16 cellular contexts compared by ENCODE assay signal in genomic region chr10:3407208-3407607, GRCh38.
DNase-seq lines count a peak whose midpoint lies in the region; ATAC-seq, FAIRE-seq and TF ChIP-seq lines count a peak whose summit lies in the region.
"Had no signal": no experiment of that assay in that cellular context is flagged by ENCODE, and none has a peak within 500 bp of the region (broad histone marks: within the 10 kb centered on the region; RNA-seq: fewer than 3 reads in every experiment).

No MANE protein-coding gene starts in this region.

- no peak overlapping the region for H3K27ac Mint-ChIP-seq in astrocyte (ENCODE audit: unreplicated experiment)

- H3K79me2 ChIP-seq in astrocyte (ENCODE audit: insufficient read depth, low read length), result no peaks in the 10 kb centered on the region

- H3K4me2 ChIP-seq in astrocyte (ENCODE audit: low read length), result no peak overlapping the region

- no peak overlapping the region for H3K4me3 Mint-ChIP-seq in astrocyte (ENCODE audit: unreplicated experiment)

- DNase-seq in A172 (ENCODE audit: low spot score), result peak; percentile 57
- DNase-seq in COLO668 (lab: John Stamatoyannopoulos, UW; ENCODE audit: unreplicated experiment), result peak; percentile 59
- peak; percentile 22 for DNase-seq in astrocyte (ENCODE audit: low read depth)
- peak; percentile 51 for DNase-seq in iris pigment epithelial cell (ENCODE audit: low read depth)
- DNase-seq: DMS 273 treated with DMSO at 0.1 percent for 48 hours, GDM1, NCI-H1694, NCI-H82 had no signal

- no peak overlapping the region for H3K27ac ChIP-seq in astrocyte (ENCODE audit: low read depth, low read length)
- H3K27ac ChIP-seq: BLaER1 treated with 17β-estradiol and CSF1 and Interleukin-3, amounts not matched to agents 10 nM and 100 nM had no signal

- H3K9me3 ChIP-seq in astrocyte (ENCODE audit: insufficient read depth, low read depth, low read length), result peaks cover 5% of the 10 kb centered on the region

- H3K4me1 ChIP-seq in astrocyte (ENCODE audit: insufficient read depth, low read length), result no peaks in the 10 kb centered on the region

- no peak for FAIRE-seq in astrocyte (lab: Jason Lieb, UNC)
- FAIRE-seq: GM12892, K562 had no signal

- H4K20me1 ChIP-seq in astrocyte (ENCODE audit: insufficient read depth, low read length), result no peaks in the 10 kb centered on the region
- H4K20me1 ChIP-seq: BLaER1 treated with 17β-estradiol and CSF1 and Interleukin-3, amounts not matched to agents 10 nM and 100 nM had no signal

- peaks cover 8% of the 10 kb centered on the region for H3K27me3 Mint-ChIP-seq in astrocyte (ENCODE audit: low read depth, unreplicated experiment)

- H3K27me3 ChIP-seq in astrocyte (ENCODE audit: insufficient read depth, low read length), result peaks cover 4% of the 10 kb centered on the region
- H3K27me3 ChIP-seq: BLaER1 treated with 17β-estradiol and CSF1 and Interleukin-3, amounts not matched to agents 10 nM and 100 nM had no signal

- no peak for TF ChIP-seq CTCF in astrocyte (IDR thresholded peaks at IDR 0.05; ENCODE audit: insufficient read depth, low read depth, low read length)

- H2AFZ ChIP-seq in astrocyte (ENCODE audit: low read depth, low read length), result no peak overlapping the region

- peaks cover 3% of the 10 kb centered on the region for H3K36me3 Mint-ChIP-seq in astrocyte (ENCODE audit: low read depth, unreplicated experiment)

- no peak overlapping the region for H3K4me3 ChIP-seq in astrocyte (ENCODE audit: insufficient read depth, low read depth, low read length)
- H3K4me3 ChIP-seq: BLaER1 treated with 17β-estradiol and CSF1 and Interleukin-3, amounts not matched to agents 10 nM and 100 nM; K562 had no signal

- ATAC-seq in HG02759 (IDR thresholded peaks at IDR 0.05; ENCODE audit: unreplicated experiment) (no peak), GM21737 (IDR thresholded peaks at IDR 0.05; ENCODE audit: unreplicated experiment) (no peak), HG03135 (IDR thresholded peaks at IDR 0.05; ENCODE audit: unreplicated experiment) (no peak)
- ATAC-seq: K562, Panc1, Right ventricle myocardium inferior had no signal

- no peaks in the 10 kb centered on the region for H3K4me1 Mint-ChIP-seq in astrocyte (ENCODE audit: low read depth, unreplicated experiment)

- H3K36me3 ChIP-seq in astrocyte (ENCODE audit: insufficient read depth, low read length), result no peaks in the 10 kb centered on the region
- H3K36me3 ChIP-seq: BLaER1 treated with 17β-estradiol and CSF1 and Interleukin-3, amounts not matched to agents 10 nM and 100 nM had no signal

- peaks cover 9% of the 10 kb centered on the region for H3K9me3 Mint-ChIP-seq in astrocyte (ENCODE audit: unreplicated experiment)

- H3K9ac ChIP-seq in astrocyte (ENCODE audit: low read length), result no peak overlapping the region
- H3K9ac ChIP-seq: BLaER1 treated with 17β-estradiol and CSF1 and Interleukin-3, amounts not matched to agents 10 nM and 100 nM had no signal
